8 cellular contexts compared by ENCODE assay signal in the genomic region with DNA sequence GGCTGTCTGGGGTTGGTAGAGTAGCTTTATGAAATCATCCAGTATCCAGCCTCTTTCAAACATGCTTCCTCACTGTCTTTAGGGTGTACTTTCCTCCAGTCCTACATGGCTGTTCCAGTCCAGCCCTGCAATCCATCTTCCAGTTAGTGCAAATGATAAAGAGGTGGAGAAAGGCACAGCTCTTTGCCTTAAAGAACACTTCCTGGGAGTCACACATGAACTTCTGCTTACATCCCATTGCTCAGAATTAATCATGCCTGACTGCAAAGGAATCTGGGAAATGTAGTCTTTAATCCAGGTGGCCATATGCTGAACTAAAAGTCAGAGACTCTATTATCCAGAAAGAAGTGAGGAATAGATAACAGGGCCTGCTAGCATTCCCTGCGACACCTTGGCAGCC.
DNase-seq lines count a peak whose midpoint lies in the region; ATAC-seq and TF ChIP-seq lines count a peak whose summit lies in the region.

No MANE protein-coding gene starts in this region.

- no peaks in the 10 kb centered on the region for H4K20me1 ChIP-seq in GM23248 (ENCODE audit: insufficient read depth)

- no TSS peak for BruUV-seq in A673 (replicated peaks; lab: Mats Ljungman, UMichigan)

- TF ChIP-seq CTCF in A673 (conservative IDR thresholded peaks at IDR 0.05; ENCODE audit: low read depth, low read length) (no peak), psoas muscle (IDR thresholded peaks at IDR 0.05) (no peak)

- ATAC-seq in psoas muscle (peak; percentile 34 to 66 (median 51)), HG03565 (IDR thresholded peaks at IDR 0.05; ENCODE audit: unreplicated experiment) (no peak), GM19395 (IDR thresholded peaks at IDR 0.05; ENCODE audit: unreplicated experiment) (no peak)

- H3K36me3 ChIP-seq in A673 (ENCODE audit: insufficient read depth, low read length, poor library complexity, severe bottlenecking), result no peaks in the 10 kb centered on the region
- H3K36me3 ChIP-seq in GM23248 (ENCODE audit: low read depth), result no peaks in the 10 kb centered on the region
- H3K36me3 ChIP-seq in psoas muscle (ENCODE audit: insufficient read depth in 1 of 2, low read depth in 1 of 2), result no peaks in the 10 kb centered on the region

- intact Hi-C loops in A673 (cut with micrococcal nuclease; ENCODE audit: unreplicated experiment), result no loop called here
- intact Hi-C loops in psoas muscle (cut with DNase I), result no loop called here

- peaks cover 18% of the 10 kb centered on the region for H3K4me1 ChIP-seq in A673 (ENCODE audit: insufficient read depth, low read length, poor library complexity, severe bottlenecking)
- peaks cover 11% of the 10 kb centered on the region for H3K4me1 ChIP-seq in GM23248 (ENCODE audit: insufficient read depth)
- H3K4me1 ChIP-seq in psoas muscle, result peaks cover 17% of the 10 kb centered on the region

- no peaks in the 10 kb centered on the region for H3K9me2 ChIP-seq in GM23248 (ENCODE audit: insufficient read depth)

- POLR2A ChIA-PET in A673 (lab: Charles Lee; ENCODE audit: low non-redundant PET), result no interaction called here

- no peaks in the 10 kb centered on the region for H3F3A ChIP-seq in GM23248 (ENCODE audit: insufficient read depth)

- H3K79me2 ChIP-seq in GM23248 (ENCODE audit: insufficient read depth), result no peaks in the 10 kb centered on the region

- H3K4me3 ChIP-seq in A673 (ENCODE audit: low read depth, low read length, poor library complexity, severe bottlenecking), result no peak overlapping the region
- H3K4me3 ChIP-seq in GM23248, result no peak overlapping the region
- H3K4me3 ChIP-seq in psoas muscle, result no peak overlapping the region

- in situ Hi-C loops in GM23248 (cut with MboI), result no loop called here

- 43 to 59% methylated on average over 1 of the region's 1 CpG for WGBS in GM23248 (ENCODE audit: low coverage in 1 of 2, low lambda C conversion rate in 2 of 2, missing lambda C conversion rate in 2 of 2), 2 experiments
- WGBS in psoas muscle, 3 donors, result 91 to 97% (median 97%) methylated on average over 1 of the region's 1 CpG

- DNase-seq in A673 (ENCODE audit: low spot score), result peak; percentile 64
- DNase-seq in GM23248, result peak; percentile 69
- peak; percentile 67 for DNase-seq in NOMO-1 treated with dmso at 0.1 percent for 144 hours (lab: John Stamatoyannopoulos, UW; ENCODE audit: unreplicated experiment)
- no peak for DNase-seq in epithelial cell of prostate (ENCODE audit: low read depth, low spot score)
- DNase-seq in psoas muscle, result no peak
- no peak for DNase-seq in activated T-cell treated with anti-CD3 and anti-CD28 coated beads, Interleukin-2, amount 50 U/mL, for 1 hour

- CTCF ChIA-PET in A673 (lab: Charles Lee), result no interaction called here

- H3K9me3 ChIP-seq in A673 (ENCODE audit: low read depth, low read length, poor library complexity, severe bottlenecking) (no peaks in the 10 kb centered on the region), GM23248 (ENCODE audit: low read depth) (no peaks in the 10 kb centered on the region), psoas muscle (no peaks in the 10 kb centered on the region)

- H3K9ac ChIP-seq in GM23248, result no peak overlapping the region

- peak overlapping the region; percentile 78 for H2AFZ ChIP-seq in GM23248

- no peak overlapping the region for H3K4me2 ChIP-seq in GM23248 (ENCODE audit: unreplicated experiment)

- no peaks in the 10 kb centered on the region for H3K27me3 ChIP-seq in A673 (replicated peaks; ENCODE audit: insufficient read depth, low read depth, low read length, poor library complexity)
- no peaks in the 10 kb centered on the region; the same call in 1 of the 2 replicates for H3K27me3 ChIP-seq in GM23248 (replicated peaks; ENCODE audit: insufficient read depth)
- no peaks in the 10 kb centered on the region for H3K27me3 ChIP-seq in psoas muscle (ENCODE audit: insufficient read depth in 3 of 3, low read length in 2 of 3)

- no peak overlapping the region for H3K27ac ChIP-seq in A673 (ENCODE audit: low read depth, low read length, poor library complexity, severe bottlenecking)
- no peak overlapping the region for H3K27ac ChIP-seq in GM23248
- peak overlapping the region; percentile 100 for H3K27ac ChIP-seq in epithelial cell of prostate
- no peak overlapping the region for H3K27ac ChIP-seq in psoas muscle

Comparison
In these comparisons a context has a peak if more than half of its experiments do, and no peak if none do; other contexts are left out.
1. DNase-seq: peak in A673 (single experiment), GM23248 (single experiment) and NOMO-1 treated with dmso at 0.1 percent for 144 hours (single experiment); none in epithelial cell of prostate (single experiment), psoas muscle (0 of 2) and activated T-cell treated with anti-CD3 and anti-CD28 coated beads, Interleukin-2, amount 50 U/mL, for 1 hour (single experiment).
2. ATAC-seq: peak in psoas muscle (4 of 4); none in HG03565 (single experiment) and GM19395 (single experiment).